ENCODE assay signal across 2 cellular contexts in the genomic region with DNA sequence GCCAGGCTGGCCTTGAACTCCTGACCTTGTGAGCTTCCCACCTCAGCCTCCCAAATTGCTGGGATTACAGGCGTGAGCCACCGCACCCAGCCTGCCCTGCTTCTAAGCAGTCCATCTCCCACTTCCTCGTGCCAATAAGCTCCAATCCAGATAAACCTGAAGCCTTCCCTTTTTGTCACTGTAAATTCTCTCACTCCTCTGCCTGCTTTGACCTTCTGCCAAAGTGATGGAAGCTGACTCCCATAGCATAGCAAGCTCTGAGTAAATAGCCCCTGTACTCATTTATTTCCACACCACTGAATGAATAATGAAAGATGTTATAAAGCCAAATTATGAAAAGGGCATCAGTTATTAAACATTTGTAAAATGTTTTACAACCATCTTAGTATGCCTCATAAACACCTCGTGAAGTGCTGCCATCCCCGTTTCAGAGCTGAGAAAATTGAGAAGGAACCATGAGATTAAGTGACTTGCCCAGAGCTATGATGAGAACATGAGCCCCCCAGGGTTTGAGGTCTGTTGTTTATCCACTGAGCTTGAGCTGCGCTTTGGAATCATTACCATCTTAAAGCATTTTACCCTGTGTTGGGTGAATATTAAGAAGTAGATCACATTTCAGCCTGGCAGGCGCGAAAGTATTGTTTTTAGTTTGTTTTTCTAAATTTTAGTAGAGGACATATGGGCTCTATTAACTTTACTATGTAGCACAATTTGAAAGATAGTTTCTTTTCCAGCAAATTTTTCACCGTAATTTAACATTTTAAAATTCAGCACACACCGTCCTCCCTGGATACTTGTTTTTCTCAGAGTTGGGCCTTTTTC.
TF ChIP-seq lines count a peak whose summit lies in the region.

No MANE protein-coding gene starts in this region.

TF ChIP-seq in HEK293, 187 proteins besides CTCF, POLR2A, EP300 and RAD21 (continues in another document):
- TF ChIP-seq, protein P1, sequence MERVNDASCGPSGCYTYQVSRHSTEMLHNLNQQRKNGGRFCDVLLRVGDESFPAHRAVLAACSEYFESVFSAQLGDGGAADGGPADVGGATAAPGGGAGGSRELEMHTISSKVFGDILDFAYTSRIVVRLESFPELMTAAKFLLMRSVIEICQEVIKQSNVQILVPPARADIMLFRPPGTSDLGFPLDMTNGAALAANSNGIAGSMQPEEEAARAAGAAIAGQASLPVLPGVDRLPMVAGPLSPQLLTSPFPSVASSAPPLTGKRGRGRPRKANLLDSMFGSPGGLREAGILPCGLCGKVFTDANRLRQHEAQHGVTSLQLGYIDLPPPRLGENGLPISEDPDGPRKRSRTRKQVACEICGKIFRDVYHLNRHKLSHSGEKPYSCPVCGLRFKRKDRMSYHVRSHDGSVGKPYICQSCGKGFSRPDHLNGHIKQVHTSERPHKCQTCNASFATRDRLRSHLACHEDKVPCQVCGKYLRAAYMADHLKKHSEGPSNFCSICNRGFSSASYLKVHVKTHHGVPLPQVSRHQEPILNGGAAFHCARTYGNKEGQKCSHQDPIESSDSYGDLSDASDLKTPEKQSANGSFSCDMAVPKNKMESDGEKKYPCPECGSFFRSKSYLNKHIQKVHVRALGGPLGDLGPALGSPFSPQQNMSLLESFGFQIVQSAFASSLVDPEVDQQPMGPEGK (tag by site-specific recombination; IDR thresholded peaks at IDR 0.05): peak; percentile 46; the same call in 1 of the 2 replicates
- TF ChIP-seq ZNF132 (tag by site-specific recombination; IDR thresholded peaks at IDR 0.05; ENCODE audit: borderline replicate concordance) (no peak), ZNF423 (tag by site-specific recombination; IDR thresholded peaks at IDR 0.05) (no peak), ZNF155 (tag by site-specific recombination; IDR thresholded peaks at IDR 0.05) (no peak), ZNF626 (tag by site-specific recombination; IDR thresholded peaks at IDR 0.05) (no peak), IKZF3 (tag by site-specific recombination; IDR thresholded peaks at IDR 0.05) (no peak), ZNF354C (tag by site-specific recombination; IDR thresholded peaks at IDR 0.05; ENCODE audit: borderline replicate concordance, low read depth) (no peak), ZNF146 (tag by site-specific recombination; IDR thresholded peaks at IDR 0.05) (no peak), ZSCAN30 (tag by site-specific recombination; IDR thresholded peaks at IDR 0.05) (peak; percentile 60; the same call in 1 of the 2 replicates), ZNF266 (tag by site-specific recombination; IDR thresholded peaks at IDR 0.05; ENCODE audit: low read depth) (no peak), ZNF792 (tag by site-specific recombination; IDR thresholded peaks at IDR 0.05) (no peak), ZNF114 (tag by site-specific recombination; IDR thresholded peaks at IDR 0.05) (no peak), ZNF335 (tag by site-specific recombination; conservative IDR thresholded peaks at IDR 0.05) (peak; percentile 31; the same call in 1 of the 2 replicates), ZNF670 (tag by site-specific recombination; IDR thresholded peaks at IDR 0.05; ENCODE audit: low read depth) (no peak), BCL11B (tag by site-specific recombination; IDR thresholded peaks at IDR 0.05; ENCODE audit: low read depth) (0 out of 2 replicates have a peak, but pooled peaks have one; percentile 20), ZNF324 (tag by site-specific recombination; IDR thresholded peaks at IDR 0.05) (no peak), EGR2 (tag by site-specific recombination; IDR thresholded peaks at IDR 0.05; ENCODE audit: low read depth) (no peak), ZNF843 (tag by site-specific recombination; IDR thresholded peaks at IDR 0.05) (peak; percentile 90), ZNF174 (tag by site-specific recombination; IDR thresholded peaks at IDR 0.05) (no peak), BCL11A (tag by site-specific recombination; IDR thresholded peaks at IDR 0.05; ENCODE audit: low read depth) (no peak), ZNF140 (tag by site-specific recombination; IDR thresholded peaks at IDR 0.05) (no peak), ZNF555 (tag by site-specific recombination; conservative IDR thresholded peaks at IDR 0.05) (no peak)
- TF ChIP-seq, protein P2, sequence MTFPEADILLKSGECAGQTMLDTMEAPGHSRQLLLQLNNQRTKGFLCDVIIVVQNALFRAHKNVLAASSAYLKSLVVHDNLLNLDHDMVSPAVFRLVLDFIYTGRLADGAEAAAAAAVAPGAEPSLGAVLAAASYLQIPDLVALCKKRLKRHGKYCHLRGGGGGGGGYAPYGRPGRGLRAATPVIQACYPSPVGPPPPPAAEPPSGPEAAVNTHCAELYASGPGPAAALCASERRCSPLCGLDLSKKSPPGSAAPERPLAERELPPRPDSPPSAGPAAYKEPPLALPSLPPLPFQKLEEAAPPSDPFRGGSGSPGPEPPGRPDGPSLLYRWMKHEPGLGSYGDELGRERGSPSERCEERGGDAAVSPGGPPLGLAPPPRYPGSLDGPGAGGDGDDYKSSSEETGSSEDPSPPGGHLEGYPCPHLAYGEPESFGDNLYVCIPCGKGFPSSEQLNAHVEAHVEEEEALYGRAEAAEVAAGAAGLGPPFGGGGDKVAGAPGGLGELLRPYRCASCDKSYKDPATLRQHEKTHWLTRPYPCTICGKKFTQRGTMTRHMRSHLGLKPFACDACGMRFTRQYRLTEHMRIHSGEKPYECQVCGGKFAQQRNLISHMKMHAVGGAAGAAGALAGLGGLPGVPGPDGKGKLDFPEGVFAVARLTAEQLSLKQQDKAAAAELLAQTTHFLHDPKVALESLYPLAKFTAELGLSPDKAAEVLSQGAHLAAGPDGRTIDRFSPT (tag by site-specific recombination; IDR thresholded peaks at IDR 0.05): no peak
- TF ChIP-seq, protein P3, sequence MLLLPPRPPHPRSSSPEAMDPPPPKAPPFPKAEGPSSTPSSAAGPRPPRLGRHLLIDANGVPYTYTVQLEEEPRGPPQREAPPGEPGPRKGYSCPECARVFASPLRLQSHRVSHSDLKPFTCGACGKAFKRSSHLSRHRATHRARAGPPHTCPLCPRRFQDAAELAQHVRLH (tag by site-specific recombination; IDR thresholded peaks at IDR 0.05): 0 out of 2 replicates have a peak, but pooled peaks have one; percentile 8
- TF ChIP-seq, protein P4, sequence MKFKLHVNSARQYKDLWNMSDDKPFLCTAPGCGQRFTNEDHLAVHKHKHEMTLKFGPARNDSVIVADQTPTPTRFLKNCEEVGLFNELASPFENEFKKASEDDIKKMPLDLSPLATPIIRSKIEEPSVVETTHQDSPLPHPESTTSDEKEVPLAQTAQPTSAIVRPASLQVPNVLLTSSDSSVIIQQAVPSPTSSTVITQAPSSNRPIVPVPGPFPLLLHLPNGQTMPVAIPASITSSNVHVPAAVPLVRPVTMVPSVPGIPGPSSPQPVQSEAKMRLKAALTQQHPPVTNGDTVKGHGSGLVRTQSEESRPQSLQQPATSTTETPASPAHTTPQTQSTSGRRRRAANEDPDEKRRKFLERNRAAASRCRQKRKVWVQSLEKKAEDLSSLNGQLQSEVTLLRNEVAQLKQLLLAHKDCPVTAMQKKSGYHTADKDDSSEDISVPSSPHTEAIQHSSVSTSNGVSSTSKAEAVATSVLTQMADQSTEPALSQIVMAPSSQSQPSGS (tag by site-specific recombination; IDR thresholded peaks at IDR 0.05; ENCODE audit: low read depth): no peak

TF ChIP-seq in HepG2, 621 proteins besides CTCF, POLR2A, EP300 and RAD21:
- TF ChIP-seq MYNN (CRISPR knock-in tag; IDR thresholded peaks at IDR 0.05; ENCODE audit: low read depth): no peak
- TF ChIP-seq ZMYM3 (CRISPR knock-in tag; IDR thresholded peaks at IDR 0.05): peak; percentile 40; the same call in 1 of the 2 replicates
- no peak for TF ChIP-seq BHLHE40 (IDR thresholded peaks at IDR 0.05; ENCODE audit: low read length)
- TF ChIP-seq RARA (CRISPR knock-in tag; IDR thresholded peaks at IDR 0.05): peak; percentile 31; the same call in 1 of the 2 replicates
- no peak for TF ChIP-seq SIN3B (IDR thresholded peaks at IDR 0.05; ENCODE audit: low read length)
- no peak for TF ChIP-seq SKI (IDR thresholded peaks at IDR 0.05; ENCODE audit: partially characterized antibody)
- peak; percentile 50; the same call in 1 of the 2 replicates for TF ChIP-seq ZNF460 (CRISPR knock-in tag; IDR thresholded peaks at IDR 0.05; ENCODE audit: borderline replicate concordance)
